16 cellular contexts compared by ENCODE assay signal in the genomic region with DNA sequence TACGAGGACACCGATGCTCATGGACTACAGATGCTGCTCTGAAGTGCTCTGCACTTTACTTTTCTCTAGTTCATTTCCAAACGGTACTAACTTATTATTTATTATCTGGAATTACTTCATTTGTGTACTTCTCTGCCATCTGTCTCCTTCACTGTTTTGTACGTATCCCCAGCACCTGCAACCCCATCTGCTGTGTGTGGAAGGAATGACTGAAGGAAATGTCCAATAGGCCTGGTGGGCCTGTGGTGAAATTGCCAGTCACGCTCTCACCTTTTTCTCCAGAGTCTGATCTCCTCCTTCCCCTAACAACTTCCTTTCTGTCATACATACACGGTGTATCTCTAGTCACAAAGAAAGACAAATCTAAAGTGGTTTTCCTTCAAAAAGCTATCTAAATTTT. TPM values are rescaled to one million over a fixed set of nuclear protein-coding genes. Genes with fewer than 3 reads are reported as not detected.
DNase-seq lines count a peak whose midpoint lies in the region; ATAC-seq and TF ChIP-seq lines count a peak whose summit lies in the region.
"Had no signal": no experiment of that assay in that cellular context is flagged by ENCODE, and none has a peak within 500 bp of the region (broad histone marks: within the 10 kb centered on the region; RNA-seq: fewer than 3 reads in every experiment).

No MANE protein-coding gene starts in this region.

- no peak overlapping the region for H3K4me3 Mint-ChIP-seq in activated T-cell treated with anti-CD3 and anti-CD28 coated beads, Interleukin-2, amount 50 U/mL, for 24 hours
- peak overlapping the region; percentile 36 for H3K4me3 Mint-ChIP-seq in activated B cell treated with CpG ODN at 0.5 μM for 24 hours

- no peaks in the 10 kb centered on the region for H3K27me3 ChIP-seq in spleen (replicated peaks in 1 of 7)
- H3K27me3 ChIP-seq in uterus = no peaks in the 10 kb centered on the region
- H3K27me3 ChIP-seq: BLaER1, SJSA1 had no signal

- H3K27me3 Mint-ChIP-seq in activated T-cell treated with anti-CD3 and anti-CD28 coated beads, Interleukin-2, amount 50 U/mL, for 24 hours = no peaks in the 10 kb centered on the region
- no peaks in the 10 kb centered on the region for H3K27me3 Mint-ChIP-seq in activated B cell treated with CpG ODN at 0.5 μM for 24 hours

- H3K36me3 Mint-ChIP-seq in activated T-cell treated with anti-CD3 and anti-CD28 coated beads, Interleukin-2, amount 50 U/mL, for 24 hours (ENCODE audit: low read depth) = peaks cover 4% of the 10 kb centered on the region
- peaks cover 24% of the 10 kb centered on the region for H3K36me3 Mint-ChIP-seq in activated B cell treated with CpG ODN at 0.5 μM for 24 hours (ENCODE audit: low read depth)

- H3K9me3 ChIP-seq in spleen = no peaks in the 10 kb centered on the region
- no peaks in the 10 kb centered on the region for H3K9me3 ChIP-seq in uterus
- H3K9me3 ChIP-seq: BLaER1, SJSA1 had no signal

- H3K4me1 ChIP-seq in spleen = peaks cover 6 to 77% (median 39%) of the 10 kb centered on the region in 6 donors
- H3K4me1 ChIP-seq in uterus = no peaks in the 10 kb centered on the region
- H3K4me1 ChIP-seq: SJSA1 had no signal

- TF ChIP-seq POLR2A in spleen (IDR thresholded peaks at IDR 0.05) (no peak), uterus (IDR thresholded peaks at IDR 0.05) (no peak)

- H3K36me3 ChIP-seq in spleen = peaks cover 0 to 7% (median 0%) of the 10 kb centered on the region in 6 donors
- H3K36me3 ChIP-seq in uterus = no peaks in the 10 kb centered on the region
- H3K36me3 ChIP-seq: BLaER1, SJSA1 had no signal

- POLR2A ChIA-PET in activated B cell treated with CpG ODN at 0.5 μM for 24 hours (lab: Charles Lee) = interaction anchor here (0.6 to 5.4 kb wide), 5 partner anchors 12 to 24 kb away, joined by 4 to 53 read pairs (median 5); partner anchors contain the start of gene TMEM154

- WGBS in spleen, 5 donors = 69 to 82% (median 74%) methylated on average over 6 of the region's 6 CpGs

- no peaks in the 10 kb centered on the region for H3K9me3 Mint-ChIP-seq in activated T-cell treated with anti-CD3 and anti-CD28 coated beads, Interleukin-2, amount 50 U/mL, for 24 hours
- H3K9me3 Mint-ChIP-seq in activated B cell treated with CpG ODN at 0.5 μM for 24 hours = peaks cover 2% of the 10 kb centered on the region

- intact Hi-C loops in activated B cell treated with CpG ODN at 0.5 μM for 24 hours (cut with micrococcal nuclease) (no loop called here), spleen (cut with DNase I; ENCODE audit: low total_unique reads) (no loop called here), sciatic nerve (cut with DNase I) (no loop called here), uterus (cut with DNase I; ENCODE audit: low total_unique reads) (no loop called here)

- H3K4me3 ChIP-seq in spleen (no peak overlapping the region), uterus (no peak overlapping the region)
- H3K4me3 ChIP-seq: BLaER1, PC-9, SJSA1 had no signal

- CTCF ChIA-PET in activated B cell treated with CpG ODN at 0.5 μM for 24 hours (lab: Charles Lee) = no interaction called here

- no peak for TF ChIP-seq CTCF in activated B cell treated with CpG ODN at 0.5 μM for 24 hours (IDR thresholded peaks at IDR 0.05)
- TF ChIP-seq CTCF in spleen (IDR thresholded peaks at IDR 0.05 in 8 of 11, conservative IDR thresholded peaks at IDR 0.05 in 3 of 11) = no peak
- no peak for TF ChIP-seq CTCF in uterus (IDR thresholded peaks at IDR 0.05)

- DNase-seq in activated T-cell treated with anti-CD3 and anti-CD28 coated beads, Interleukin-2, amount 50 U/mL, for 24 hours = no peak
- DNase-seq in activated T-cell treated with anti-CD3 and anti-CD28 coated beads for 4 hours (no peak), NAMALWA (ENCODE audit: low spot score) (peak; percentile 70), activated B cell treated with CpG ODN at 0.5 μM for 24 hours (no peak), spleen (no peak), sciatic nerve (ENCODE audit: low spot score) (no peak), NCI-H1417 (lab: John Stamatoyannopoulos, UW) (no peak), uterus (no peak)
- DNase-seq: 8988T, NCI-H1417 treated with DMSO at 0.1 percent for 48 hours, NCI-H2081 treated with DMSO at 0.1 percent for 48 hours, NCI-H345, PC-9, SW 1271 had no signal

- no peak for ATAC-seq in activated B cell treated with CpG ODN at 0.5 μM for 24 hours (ENCODE audit: low read depth)
- ATAC-seq in sciatic nerve = no peak

- H3K27ac Mint-ChIP-seq in activated T-cell treated with anti-CD3 and anti-CD28 coated beads, Interleukin-2, amount 50 U/mL, for 24 hours = peak overlapping the region; percentile 44
- peak overlapping the region; percentile 94 for H3K27ac Mint-ChIP-seq in activated B cell treated with CpG ODN at 0.5 μM for 24 hours

- peaks cover 23% of the 10 kb centered on the region for H3K4me1 Mint-ChIP-seq in activated T-cell treated with anti-CD3 and anti-CD28 coated beads, Interleukin-2, amount 50 U/mL, for 24 hours (ENCODE audit: low read depth)
- peaks cover 85% of the 10 kb centered on the region for H3K4me1 Mint-ChIP-seq in activated B cell treated with CpG ODN at 0.5 μM for 24 hours

- peak overlapping the region in 5 of 8 donors; percentile 86 to 96 (median 92) for H3K27ac ChIP-seq in spleen
- H3K27ac ChIP-seq in uterus = no peak overlapping the region
- H3K27ac ChIP-seq: BLaER1, PC-9, SJSA1 had no signal

RNA-seq across cellular contexts. Expression of gene TMEM154, which starts 12.9 kb away (rescaled TPM):
- total RNA-seq in activated B cell treated with CpG ODN at 0.5 μM for 24 hours = 47.5 and 59.9 TPM in 2 replicates
- total RNA-seq in spleen = 10 to 100 TPM; 22.2 to 72.3 (median 37.7) TPM
- polyA plus RNA-seq in spleen = 1 to 10 TPM; 5.0 to 6.4 (median 5.2) TPM
- 3.7 TPM for total RNA-seq in sciatic nerve
- total RNA-seq in uterus = 1 to 10 TPM; 1.3 to 4.5 (median 2.9) TPM

Comparison
In these comparisons a context has a peak if more than half of its experiments do, and no peak if none do; other contexts are left out.
1. H3K27ac ChIP-seq: peak in spleen (5 of 8); none in uterus (0 of 2).